ENCODE assay signal across 16 cellular contexts in the genomic region with DNA sequence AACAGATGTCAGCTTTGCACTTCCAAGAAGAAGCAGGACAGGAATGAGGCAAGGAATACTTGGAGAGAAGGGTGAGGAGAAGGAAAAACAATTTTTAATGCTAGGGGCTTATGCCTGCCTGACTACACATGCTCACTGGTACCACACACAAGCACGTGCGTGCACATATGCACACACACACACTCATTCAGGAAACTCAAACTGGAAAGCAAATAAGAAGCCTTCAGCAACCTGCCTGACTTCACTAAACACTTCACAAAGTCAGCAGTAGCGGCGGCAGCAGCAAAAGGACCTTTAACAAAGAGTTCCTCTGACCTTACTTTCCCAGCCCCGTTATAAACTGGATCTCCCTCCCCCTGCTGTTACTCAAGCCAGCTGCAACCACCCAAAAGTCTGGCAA. TPM values are rescaled to one million over a fixed set of nuclear protein-coding genes. Genes with fewer than 3 reads are reported as not detected.
DNase-seq lines count a peak whose midpoint lies in the region; ATAC-seq, FAIRE-seq and TF ChIP-seq lines count a peak whose summit lies in the region.
"Had no signal": no experiment of that assay in that cellular context is flagged by ENCODE, and none has a peak within 500 bp of the region (broad histone marks: within the 10 kb centered on the region; RNA-seq: fewer than 3 reads in every experiment).

No MANE protein-coding gene starts in this region.

- H3K4me3 ChIP-seq in astrocyte (ENCODE audit: insufficient read depth, low read depth, low read length) (no peak overlapping the region), fibroblast of the aortic adventitia (ENCODE audit: low read depth, low read length) (peak overlapping the region; percentile 37), skeletal muscle satellite cell (ENCODE audit: low read length) (no peak overlapping the region)

- no peaks in the 10 kb centered on the region for H3K9me3 ChIP-seq in astrocyte (ENCODE audit: insufficient read depth, low read depth, low read length)
- no peaks in the 10 kb centered on the region for H3K9me3 ChIP-seq in skeletal muscle satellite cell (replicated peaks; ENCODE audit: low read length)
- H3K9me3 ChIP-seq: tibial nerve had no signal

- peaks cover 31% of the 10 kb centered on the region for H4K20me1 ChIP-seq in astrocyte (ENCODE audit: insufficient read depth, low read length)

- no peaks in the 10 kb centered on the region for H3K27me3 Mint-ChIP-seq in HFFc6 (ENCODE audit: insufficient read depth)
- H3K27me3 Mint-ChIP-seq in astrocyte (ENCODE audit: low read depth, unreplicated experiment), result no peaks in the 10 kb centered on the region
- H3K27me3 Mint-ChIP-seq: activated naive CD8-positive, alpha-beta T cell; naive thymus-derived CD8-positive, alpha-beta T cell had no signal

- ATAC-seq in GM21423 (IDR thresholded peaks at IDR 0.05; ENCODE audit: unreplicated experiment) (no peak), GM21825 (IDR thresholded peaks at IDR 0.05; ENCODE audit: unreplicated experiment) (no peak)
- ATAC-seq: naive thymus-derived CD8-positive, alpha-beta T cell had no signal

- H3K4me1 ChIP-seq in astrocyte (ENCODE audit: insufficient read depth, low read length), result peaks cover 6% of the 10 kb centered on the region
- H3K4me1 ChIP-seq in skeletal muscle satellite cell (ENCODE audit: control insufficient read depth, insufficient read depth, low read length), result peaks cover 4% of the 10 kb centered on the region

- H3K36me3 Mint-ChIP-seq in HFFc6 (ENCODE audit: low read depth) (peaks cover 7% of the 10 kb centered on the region), astrocyte (ENCODE audit: low read depth, unreplicated experiment) (no peaks in the 10 kb centered on the region)
- H3K36me3 Mint-ChIP-seq: activated naive CD8-positive, alpha-beta T cell had no signal

- H3K4me2 ChIP-seq in astrocyte (ENCODE audit: low read length) (peak overlapping the region; percentile 44), skeletal muscle satellite cell (ENCODE audit: low read length) (peak overlapping the region; percentile 21)

- TF ChIP-seq CTCF in HFFc6 (IDR thresholded peaks at IDR 0.05), result no peak
- no peak for TF ChIP-seq CTCF in astrocyte (IDR thresholded peaks at IDR 0.05; ENCODE audit: insufficient read depth, low read depth, low read length)
- TF ChIP-seq CTCF in fibroblast of the aortic adventitia (IDR thresholded peaks at IDR 0.05; ENCODE audit: insufficient read depth, low read length), result no peak

- H3K27me3 ChIP-seq in astrocyte (ENCODE audit: insufficient read depth, low read length) (no peaks in the 10 kb centered on the region), skeletal muscle satellite cell (ENCODE audit: control insufficient read depth, insufficient read depth, low read length) (no peaks in the 10 kb centered on the region)
- H3K27me3 ChIP-seq: tibial nerve had no signal

- H2AFZ ChIP-seq in astrocyte (ENCODE audit: low read depth, low read length), result no peak overlapping the region

- H3K27ac Mint-ChIP-seq in HFFc6 (0 out of 2 replicates have a peak overlapping the region, but pooled peaks have one; percentile 39), astrocyte (ENCODE audit: unreplicated experiment) (no peak overlapping the region)
- H3K27ac Mint-ChIP-seq: activated naive CD8-positive, alpha-beta T cell had no signal

- H3K4me3 Mint-ChIP-seq in HFFc6 (peak overlapping the region; percentile 38; the same call in 1 of the 2 replicates), astrocyte (ENCODE audit: unreplicated experiment) (peak overlapping the region; percentile 80)
- H3K4me3 Mint-ChIP-seq: activated naive CD8-positive, alpha-beta T cell; naive thymus-derived CD8-positive, alpha-beta T cell had no signal

- H3K79me2 ChIP-seq in astrocyte (ENCODE audit: insufficient read depth, low read length), result peaks cover 30% of the 10 kb centered on the region

- H3K27ac ChIP-seq in astrocyte (ENCODE audit: low read depth, low read length), result no peak overlapping the region
- H3K27ac ChIP-seq: tibial nerve had no signal

- H3K9ac ChIP-seq in astrocyte (ENCODE audit: low read length), result no peak overlapping the region
- no peak overlapping the region for H3K9ac ChIP-seq in skeletal muscle satellite cell (ENCODE audit: low read depth, low read length)

- peaks cover 31% of the 10 kb centered on the region for H3K4me1 Mint-ChIP-seq in HFFc6 (ENCODE audit: low read depth)
- peaks cover 23% of the 10 kb centered on the region for H3K4me1 Mint-ChIP-seq in astrocyte (ENCODE audit: low read depth, unreplicated experiment)

- H3K36me3 ChIP-seq in astrocyte (ENCODE audit: insufficient read depth, low read length) (peaks cover 2% of the 10 kb centered on the region), skeletal muscle satellite cell (ENCODE audit: insufficient read depth, low read length) (peaks cover 3% of the 10 kb centered on the region)
- H3K36me3 ChIP-seq: tibial nerve had no signal

- FAIRE-seq in astrocyte (lab: Jason Lieb, UNC), result no peak
- FAIRE-seq: GM12892 had no signal

- DNase-seq in HFFc6 (no peak), astrocyte (ENCODE audit: low read depth) (no peak), fibroblast of the aortic adventitia (ENCODE audit: low read depth) (no peak), KG1 (lab: John Stamatoyannopoulos, UW) (no peak)
- DNase-seq: CD8-positive, alpha-beta memory T cell; erythroblast; kidney glomerular epithelial cell; naive thymus-derived CD8-positive, alpha-beta T cell; NCI-H1105 treated with DMSO at 0.1 percent for 48 hours; stimulated activated naive CD4-positive, alpha-beta T cell had no signal

- H3K9me3 Mint-ChIP-seq in HFFc6, result no peaks in the 10 kb centered on the region
- no peaks in the 10 kb centered on the region for H3K9me3 Mint-ChIP-seq in astrocyte (ENCODE audit: unreplicated experiment)
- H3K9me3 Mint-ChIP-seq: CD8-positive, alpha-beta memory T cell; naive thymus-derived CD8-positive, alpha-beta T cell had no signal

RNA-seq across cellular contexts. Expression of gene ZDHHC9, which starts 3.4 kb away (rescaled TPM):
- total RNA-seq in HFFc6 (2021; fragmentation: NEBNext Ultra II Directional; extraction: Animal tissue kit (Norgen Biotek cat#: 25700)), result 10 to 100 TPM; 30.8 to 47.8 (median 33.6) TPM
- total RNA-seq in astrocyte, result 64.0 and 66.7 TPM in 2 replicates
- 7.8 and 37.1 TPM in 2 replicates for total RNA-seq in fibroblast of the aortic adventitia (ENCODE audit: low replicate concordance)
- total RNA-seq in skeletal muscle satellite cell (2012; rRNA removed), result 24.3 and 33.6 TPM in 2 replicates
